1 cellular context compared by ENCODE assay signal in genomic region chr2:219642465-219643083, GRCh38.
TF ChIP-seq lines count a peak whose summit lies in the region.

No MANE protein-coding gene starts in this region.

TF ChIP-seq in HepG2, 621 proteins besides CTCF, POLR2A, EP300 and RAD21 (continued from another document and continues in another):
- TF ChIP-seq ZNF646 (CRISPR knock-in tag; IDR thresholded peaks at IDR 0.05) (no peak; the same call in 1 of the 2 replicates), SKI (IDR thresholded peaks at IDR 0.05; ENCODE audit: partially characterized antibody) (peak; percentile 31), ZNF24 (IDR thresholded peaks at IDR 0.05) (no peak; the same call in 1 of the 2 replicates), ZSCAN22 (CRISPR knock-in tag; IDR thresholded peaks at IDR 0.05) (no peak), ZBTB20 (CRISPR knock-in tag; IDR thresholded peaks at IDR 0.05; ENCODE audit: borderline replicate concordance, low read depth) (no peak), NR1H2 (CRISPR knock-in tag; IDR thresholded peaks at IDR 0.05; ENCODE audit: borderline replicate concordance, low read depth) (no peak), AKAP8 (CRISPR knock-in tag; IDR thresholded peaks at IDR 0.05) (0 out of 2 replicates have a peak, but pooled peaks have one; percentile 43), ZNF800 (CRISPR knock-in tag; IDR thresholded peaks at IDR 0.05) (peak; percentile 78; the same call in 1 of the 2 replicates), CBX5 (CRISPR knock-in tag; IDR thresholded peaks at IDR 0.05; ENCODE audit: borderline replicate concordance) (peak; percentile 97), ZNF773 (CRISPR knock-in tag; IDR thresholded peaks at IDR 0.05; ENCODE audit: borderline replicate concordance) (no peak), ZFP36L1 (CRISPR knock-in tag; IDR thresholded peaks at IDR 0.05) (no peak), REST (IDR thresholded peaks at IDR 0.05; ENCODE audit: borderline replicate concordance in 1 of 2, low read depth in 1 of 2, low read length in 2 of 2) (peak in 1 of 2 experiments; percentile 26; a peak in 1 of 4 replicates), ZNF629 (CRISPR knock-in tag; conservative IDR thresholded peaks at IDR 0.05) (peak; percentile 48), ZGPAT (CRISPR knock-in tag; IDR thresholded peaks at IDR 0.05) (peak; percentile 88), MEIS1 (CRISPR knock-in tag; IDR thresholded peaks at IDR 0.05; ENCODE audit: borderline replicate concordance) (peak; percentile 31; the same call in 1 of the 2 replicates), ATF2 (CRISPR knock-in tag; IDR thresholded peaks at IDR 0.05) (peak; percentile 91), ZSCAN5A (CRISPR knock-in tag; IDR thresholded peaks at IDR 0.05; ENCODE audit: borderline replicate concordance) (no peak), SMAD1 (CRISPR knock-in tag; IDR thresholded peaks at IDR 0.05; ENCODE audit: borderline replicate concordance, low read depth) (no peak), NRL (CRISPR knock-in tag; IDR thresholded peaks at IDR 0.05; ENCODE audit: borderline replicate concordance) (no peak; the same call in 1 of the 2 replicates), SETDB1 (CRISPR knock-in tag; IDR thresholded peaks at IDR 0.05; ENCODE audit: borderline replicate concordance) (no peak), U2AF1 (optimal IDR thresholded peaks at IDR 0.05; ENCODE audit: low read depth, low read length) (peak; percentile 89), PBX3 (CRISPR knock-in tag; IDR thresholded peaks at IDR 0.05; ENCODE audit: borderline replicate concordance) (no peak), HOXD1 (CRISPR knock-in tag; IDR thresholded peaks at IDR 0.05) (0 out of 2 replicates have a peak, but pooled peaks have one; percentile 62), MED1 (CRISPR knock-in tag; IDR thresholded peaks at IDR 0.05) (peak; percentile 82), ZBTB10 (CRISPR knock-in tag; IDR thresholded peaks at IDR 0.05; ENCODE audit: borderline replicate concordance) (no peak), RFXANK (CRISPR knock-in tag; IDR thresholded peaks at IDR 0.05) (peak; percentile 98), FOXO4 (CRISPR knock-in tag; conservative IDR thresholded peaks at IDR 0.05) (no peak), FOXC1 (CRISPR knock-in tag; IDR thresholded peaks at IDR 0.05; ENCODE audit: borderline replicate concordance) (peak; percentile 77; the same call in 1 of the 2 replicates), MXD1 (CRISPR knock-in tag; IDR thresholded peaks at IDR 0.05) (peak; percentile 78), PHB2 (IDR thresholded peaks at IDR 0.05; ENCODE audit: partially characterized antibody) (no peak), HOXA7 (CRISPR knock-in tag; IDR thresholded peaks at IDR 0.05) (no peak)
